1 cellular context compared by ENCODE assay signal in the genomic region with DNA sequence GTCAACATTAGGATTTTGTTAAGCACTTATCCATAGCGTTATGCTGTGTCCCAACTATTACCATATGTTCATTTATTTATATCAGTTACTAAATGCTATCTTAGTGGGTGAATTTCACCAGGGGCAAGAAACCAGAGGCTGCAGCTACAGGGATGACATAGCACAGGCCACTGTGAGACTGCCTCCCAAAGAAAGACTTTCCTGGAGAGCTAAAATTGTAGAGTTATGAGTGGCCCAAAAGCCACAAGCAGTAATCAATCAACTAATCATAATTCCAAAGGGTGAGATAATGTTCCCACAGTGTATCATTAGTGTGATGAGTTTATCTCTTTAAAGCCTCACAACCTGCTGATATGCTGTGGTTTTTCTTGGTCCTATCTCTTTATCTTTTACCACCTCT.
TF ChIP-seq lines count a peak whose summit lies in the region.

No MANE protein-coding gene starts in this region.

TF ChIP-seq in SK-N-SH, 30 proteins besides CTCF, POLR2A, EP300 and RAD21 (continued from another document):
- TF ChIP-seq POLR2AphosphoS5 (IDR thresholded peaks at IDR 0.05; ENCODE audit: low read depth, low read length) (no peak; the same call in 1 of the 2 replicates), NFIC (IDR thresholded peaks at IDR 0.05; ENCODE audit: borderline replicate concordance) (no peak), EZH2phosphoT487 (IDR thresholded peaks at IDR 0.05; ENCODE audit: borderline replicate concordance, low read depth) (no peak), JUND (IDR thresholded peaks at IDR 0.05) (no peak), TCF12 (IDR thresholded peaks at IDR 0.05) (peak; percentile 58), RCOR1 (IDR thresholded peaks at IDR 0.05; ENCODE audit: low read length) (peak; percentile 49; the same call in 1 of the 2 replicates), GATA2 (CRISPR knock-in tag; IDR thresholded peaks at IDR 0.05) (peak; percentile 71), TAF1 (IDR thresholded peaks at IDR 0.05; ENCODE audit: borderline replicate concordance, low read depth, low read length) (no peak), FOXM1 (IDR thresholded peaks at IDR 0.05; ENCODE audit: low read depth) (no peak), TEAD4 (IDR thresholded peaks at IDR 0.05; ENCODE audit: borderline replicate concordance, insufficient read depth) (no peak), CHD2 (IDR thresholded peaks at IDR 0.05; ENCODE audit: low read length, partially characterized antibody) (no peak)
- TF ChIP-seq, protein P1, sequence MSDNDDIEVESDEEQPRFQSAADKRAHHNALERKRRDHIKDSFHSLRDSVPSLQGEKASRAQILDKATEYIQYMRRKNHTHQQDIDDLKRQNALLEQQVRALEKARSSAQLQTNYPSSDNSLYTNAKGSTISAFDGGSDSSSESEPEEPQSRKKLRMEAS (IDR thresholded peaks at IDR 0.05; ENCODE audit: low read depth): no peak
- TF ChIP-seq, protein P2, sequence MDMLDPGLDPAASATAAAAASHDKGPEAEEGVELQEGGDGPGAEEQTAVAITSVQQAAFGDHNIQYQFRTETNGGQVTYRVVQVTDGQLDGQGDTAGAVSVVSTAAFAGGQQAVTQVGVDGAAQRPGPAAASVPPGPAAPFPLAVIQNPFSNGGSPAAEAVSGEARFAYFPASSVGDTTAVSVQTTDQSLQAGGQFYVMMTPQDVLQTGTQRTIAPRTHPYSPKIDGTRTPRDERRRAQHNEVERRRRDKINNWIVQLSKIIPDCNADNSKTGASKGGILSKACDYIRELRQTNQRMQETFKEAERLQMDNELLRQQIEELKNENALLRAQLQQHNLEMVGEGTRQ (IDR thresholded peaks at IDR 0.05; ENCODE audit: borderline replicate concordance, low read depth, low read length): no peak
- TF ChIP-seq, protein P3, sequence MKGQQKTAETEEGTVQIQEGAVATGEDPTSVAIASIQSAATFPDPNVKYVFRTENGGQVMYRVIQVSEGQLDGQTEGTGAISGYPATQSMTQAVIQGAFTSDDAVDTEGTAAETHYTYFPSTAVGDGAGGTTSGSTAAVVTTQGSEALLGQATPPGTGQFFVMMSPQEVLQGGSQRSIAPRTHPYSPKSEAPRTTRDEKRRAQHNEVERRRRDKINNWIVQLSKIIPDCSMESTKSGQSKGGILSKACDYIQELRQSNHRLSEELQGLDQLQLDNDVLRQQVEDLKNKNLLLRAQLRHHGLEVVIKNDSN (IDR thresholded peaks at IDR 0.05; ENCODE audit: borderline replicate concordance, low read depth): no peak
